ENCODE assay signal across 11 cellular contexts in genomic region chr11:71250512-71251158, GRCh38. TPM values are rescaled to one million over a fixed set of nuclear protein-coding genes. Genes with fewer than 3 reads are reported as not detected.
DNase-seq lines count a peak whose midpoint lies in the region; ATAC-seq and TF ChIP-seq lines count a peak whose summit lies in the region.
"Had no signal": no experiment of that assay in that cellular context is flagged by ENCODE, and none has a peak within 500 bp of the region (broad histone marks: within the 10 kb centered on the region; RNA-seq: fewer than 3 reads in every experiment).

No MANE protein-coding gene starts in this region.

- H3K4me3 Mint-ChIP-seq in activated naive CD8-positive, alpha-beta T cell treated with anti-CD3 and anti-CD28 coated beads, Interleukin-2, amount 10 ng/mL, durations not matched to agents 7 days and 5 days = no peak overlapping the region
- H3K4me3 Mint-ChIP-seq in activated naive CD8-positive, alpha-beta T cell treated with anti-CD3 and anti-CD28 coated beads for 36 hours = no peak overlapping the region
- peak overlapping the region; percentile 66 to 93 (median 78) for H3K4me3 Mint-ChIP-seq in naive B cell
- H3K4me3 Mint-ChIP-seq: activated naive CD4-positive, alpha-beta T cell treated with anti-CD3 and anti-CD28 coated beads for 36 hours had no signal

- peak overlapping the region; percentile 68 for H3K4me2 ChIP-seq in fibroblast of lung (ENCODE audit: extremely low read depth, insufficient read depth, low read length)

- no peak for ATAC-seq in activated naive CD8-positive, alpha-beta T cell treated with anti-CD3 and anti-CD28 coated beads, Interleukin-2, amount 10 ng/mL, durations not matched to agents 7 days and 5 days (ENCODE audit: low read depth)
- ATAC-seq in naive B cell (ENCODE audit: low read depth in 2 of 2) (no peak), upper lobe of right lung (no peak)

- H3K9me3 ChIP-seq in fibroblast of lung (ENCODE audit: control insufficient read depth, insufficient read depth, low read depth, low read length) (no peaks in the 10 kb centered on the region), upper lobe of right lung (no peaks in the 10 kb centered on the region), tibial artery (no peaks in the 10 kb centered on the region)

- H3K4me3 ChIP-seq in fibroblast of lung (replicated peaks in 1 of 4; ENCODE audit: control extremely low read depth in 1 of 4, insufficient read depth in 1 of 4, low read depth in 3 of 4, low read length in 4 of 4) (peak overlapping the region in 2 of 4 experiments; percentile 40 to 65), upper lobe of right lung (peak overlapping the region; percentile 56), tibial artery (no peak overlapping the region)

- no peak for TF ChIP-seq CTCF in fibroblast of lung (conservative IDR thresholded peaks at IDR 0.05 in 1 of 2, IDR thresholded peaks at IDR 0.05 in 1 of 2; ENCODE audit: low read depth in 1 of 2, low read length in 2 of 2)
- TF ChIP-seq CTCF in upper lobe of right lung (IDR thresholded peaks at IDR 0.05) = no peak
- no peak for TF ChIP-seq CTCF in tibial artery (IDR thresholded peaks at IDR 0.05)

- H3K36me3 ChIP-seq in fibroblast of lung (ENCODE audit: control insufficient read depth, insufficient read depth, low read length) (no peaks in the 10 kb centered on the region), upper lobe of right lung (no peaks in the 10 kb centered on the region), tibial artery (no peaks in the 10 kb centered on the region)

- no peaks in the 10 kb centered on the region for H4K20me1 ChIP-seq in fibroblast of lung (ENCODE audit: control insufficient read depth, extremely low read depth, insufficient read depth, low read length)

- DNase-seq in activated naive CD8-positive, alpha-beta T cell treated with anti-CD3 and anti-CD28 coated beads, Interleukin-2, amount 10 ng/mL, durations not matched to agents 7 days and 5 days = no peak
- DNase-seq in activated naive CD8-positive, alpha-beta T cell treated with anti-CD3 and anti-CD28 coated beads for 36 hours = no peak
- DNase-seq in fibroblast of lung (ENCODE audit: low read depth in 2 of 2) (no peak), naive B cell (no peak), upper lobe of right lung (peak; percentile 49), tibial artery (no peak), NCI-H1417 (lab: John Stamatoyannopoulos, UW) (no peak), COLO829 (ENCODE audit: low spot score) (no peak)
- DNase-seq: activated naive CD4-positive, alpha-beta T cell treated with anti-CD3 and anti-CD28 coated beads for 36 hours; effector CD8-positive, alpha-beta T cell; GDM1 had no signal

- H3K27ac Mint-ChIP-seq in activated naive CD8-positive, alpha-beta T cell treated with anti-CD3 and anti-CD28 coated beads, Interleukin-2, amount 10 ng/mL, durations not matched to agents 7 days and 5 days = peak overlapping the region; percentile 42
- H3K27ac Mint-ChIP-seq in activated naive CD8-positive, alpha-beta T cell treated with anti-CD3 and anti-CD28 coated beads for 36 hours = no peak overlapping the region
- H3K27ac Mint-ChIP-seq in naive B cell = peak overlapping the region in 2 of 6 donors; percentile 41 to 65
- H3K27ac Mint-ChIP-seq: activated naive CD4-positive, alpha-beta T cell treated with anti-CD3 and anti-CD28 coated beads for 36 hours had no signal

- H2AFZ ChIP-seq in fibroblast of lung (ENCODE audit: low read length) = no peak overlapping the region

- H3K9ac ChIP-seq in fibroblast of lung (ENCODE audit: insufficient read depth, low read length) = peak overlapping the region; percentile 46

- peaks cover 56% of the 10 kb centered on the region for H3K27me3 Mint-ChIP-seq in activated naive CD8-positive, alpha-beta T cell treated with anti-CD3 and anti-CD28 coated beads, Interleukin-2, amount 10 ng/mL, durations not matched to agents 7 days and 5 days
- peaks cover 65% of the 10 kb centered on the region for H3K27me3 Mint-ChIP-seq in activated naive CD8-positive, alpha-beta T cell treated with anti-CD3 and anti-CD28 coated beads for 36 hours
- H3K27me3 Mint-ChIP-seq in naive B cell = peaks cover 56 to 76% (median 60%) of the 10 kb centered on the region in 3 donors

- intact Hi-C loops in upper lobe of right lung (cut with DNase I) = no loop called here
- intact Hi-C loops in tibial artery (cut with DNase I; ENCODE audit: low total_unique reads) = no loop called here

- H3K4me1 ChIP-seq in fibroblast of lung (ENCODE audit: control insufficient read depth, extremely low read depth, insufficient read depth, low read length) (no peaks in the 10 kb centered on the region), upper lobe of right lung (peaks cover 6% of the 10 kb centered on the region), tibial artery (peaks cover 0 to 32% (median 28%) of the 10 kb centered on the region in 4 donors)

- POLR2A ChIA-PET in activated naive CD8-positive, alpha-beta T cell treated with anti-CD3 and anti-CD28 coated beads, Interleukin-2, amount 10 ng/mL, durations not matched to agents 7 days and 5 days (lab: Charles Lee) = no interaction called here

- no peaks in the 10 kb centered on the region for H3K9me3 Mint-ChIP-seq in activated naive CD8-positive, alpha-beta T cell treated with anti-CD3 and anti-CD28 coated beads, Interleukin-2, amount 10 ng/mL, durations not matched to agents 7 days and 5 days
- H3K9me3 Mint-ChIP-seq in activated naive CD8-positive, alpha-beta T cell treated with anti-CD3 and anti-CD28 coated beads for 36 hours = no peaks in the 10 kb centered on the region
- peaks cover 0 to 5% (median 0%) of the 10 kb centered on the region in 7 donors for H3K9me3 Mint-ChIP-seq in naive B cell
- H3K9me3 Mint-ChIP-seq: activated naive CD4-positive, alpha-beta T cell treated with anti-CD3 and anti-CD28 coated beads for 36 hours had no signal

- H3K79me2 ChIP-seq in fibroblast of lung (ENCODE audit: control insufficient read depth, insufficient read depth, low read length) = no peaks in the 10 kb centered on the region

- no peaks in the 10 kb centered on the region for H3K4me1 Mint-ChIP-seq in activated naive CD8-positive, alpha-beta T cell treated with anti-CD3 and anti-CD28 coated beads, Interleukin-2, amount 10 ng/mL, durations not matched to agents 7 days and 5 days
- H3K4me1 Mint-ChIP-seq in activated naive CD8-positive, alpha-beta T cell treated with anti-CD3 and anti-CD28 coated beads for 36 hours = no peaks in the 10 kb centered on the region
- peaks cover 7 to 25% (median 23%) of the 10 kb centered on the region in 3 donors for H3K4me1 Mint-ChIP-seq in naive B cell

- no peaks in the 10 kb centered on the region for H3K36me3 Mint-ChIP-seq in activated naive CD8-positive, alpha-beta T cell treated with anti-CD3 and anti-CD28 coated beads, Interleukin-2, amount 10 ng/mL, durations not matched to agents 7 days and 5 days
- H3K36me3 Mint-ChIP-seq in activated naive CD8-positive, alpha-beta T cell treated with anti-CD3 and anti-CD28 coated beads for 36 hours = no peaks in the 10 kb centered on the region
- no peaks in the 10 kb centered on the region for H3K36me3 Mint-ChIP-seq in naive B cell

- H3K27me3 ChIP-seq in fibroblast of lung (ENCODE audit: control insufficient read depth, insufficient read depth, low read length) = no peaks in the 10 kb centered on the region
- peaks cover 37% of the 10 kb centered on the region for H3K27me3 ChIP-seq in upper lobe of right lung
- H3K27me3 ChIP-seq in tibial artery = peaks cover 5 to 80% of the 10 kb centered on the region in 2 donors

- H3K27ac ChIP-seq in fibroblast of lung (ENCODE audit: insufficient read depth, low read length) (no peak overlapping the region), upper lobe of right lung (no peak overlapping the region), tibial artery (no peak overlapping the region)

RNA-seq across cellular contexts. Expression of gene SHANK2, which starts 1.7 kb away (rescaled TPM):
- total RNA-seq in activated naive CD8-positive, alpha-beta T cell treated with anti-CD3 and anti-CD28 coated beads, Interleukin-2, amount 10 ng/mL, durations not matched to agents 7 days and 5 days = not detected
- not detected for total RNA-seq in activated naive CD8-positive, alpha-beta T cell treated with anti-CD3 and anti-CD28 coated beads for 36 hours
- total RNA-seq in fibroblast of lung (1.3 and 11.6 TPM in 2 replicates), upper lobe of right lung (62.5 TPM)
- polyA plus RNA-seq in fibroblast of lung (3.2 and 4.6 TPM in 2 replicates), naive B cell (ENCODE audit: low read depth in 6 of 6) (not detected)
- 3.8 and 4.9 TPM in 2 replicates for polyA plus RNA-seq in fibroblast of lung (2012)
- 17.9 and 41.5 TPM in 2 replicates for polyA minus RNA-seq in fibroblast of lung (ENCODE audit: low replicate concordance)
- total RNA-seq: activated naive CD4-positive, alpha-beta T cell treated with anti-CD3 and anti-CD28 coated beads for 36 hours had no signal

Comparison
In these comparisons a context has a peak if more than half of its experiments do, and no peak if none do; other contexts are left out.
1. H3K4me3 Mint-ChIP-seq: peak in naive B cell (8 of 8); none in activated naive CD8-positive, alpha-beta T cell treated with anti-CD3 and anti-CD28 coated beads, Interleukin-2, amount 10 ng/mL, durations not matched to agents 7 days and 5 days (single experiment) and activated naive CD8-positive, alpha-beta T cell treated with anti-CD3 and anti-CD28 coated beads for 36 hours (single experiment).